ENCODE assay signal across 8 cellular contexts in the genomic region with DNA sequence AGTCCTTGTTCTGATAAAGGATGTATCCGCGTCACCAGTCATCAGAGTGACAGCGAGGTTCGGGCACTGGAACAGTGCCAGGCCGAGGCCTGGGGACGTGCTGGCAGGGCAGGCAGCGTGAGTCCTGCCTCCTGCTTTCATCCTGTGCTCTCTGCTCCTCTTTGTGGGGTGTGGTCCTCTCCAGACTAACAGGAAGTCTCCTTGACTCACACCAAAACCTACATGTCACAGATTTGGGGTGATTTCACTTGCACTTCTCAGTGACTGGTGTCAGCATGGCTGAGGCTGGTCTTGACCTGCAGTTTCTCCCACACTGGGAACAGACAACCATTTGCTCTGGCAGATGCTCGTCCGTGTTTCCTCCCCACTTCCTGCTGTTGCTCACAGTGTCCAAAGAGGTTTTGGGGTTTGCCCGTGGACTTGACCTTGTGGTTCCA. TPM values are rescaled to one million over a fixed set of nuclear protein-coding genes. Genes with fewer than 3 reads are reported as not detected.
DNase-seq lines count a peak whose midpoint lies in the region; ATAC-seq, FAIRE-seq and TF ChIP-seq lines count a peak whose summit lies in the region.

No MANE protein-coding gene starts in this region.

- no peaks in the 10 kb centered on the region for H3K36me3 ChIP-seq in small intestine (ENCODE audit: control insufficient read depth in 2 of 2, insufficient read depth in 2 of 2, low read length in 2 of 2)
- H3K36me3 ChIP-seq in uterus = no peaks in the 10 kb centered on the region

- H3K27me3 ChIP-seq in small intestine (ENCODE audit: control insufficient read depth in 2 of 2, insufficient read depth in 2 of 2, low read length in 2 of 2) (no peaks in the 10 kb centered on the region), uterus (no peaks in the 10 kb centered on the region)

- H3K4me1 ChIP-seq in small intestine (ENCODE audit: control insufficient read depth in 2 of 2, insufficient read depth in 1 of 2, low read depth in 1 of 2, low read length in 1 of 2) (no peaks in the 10 kb centered on the region), uterus (no peaks in the 10 kb centered on the region)

- 58 to 72% (median 59%) methylated on average over 10 of the region's 10 CpGs for WGBS in small intestine, 3 donors

- peak overlapping the region in 1 of 2 donors; percentile 28 for H3K27ac ChIP-seq in small intestine (ENCODE audit: low read depth in 1 of 2, low read length in 1 of 2)
- no peak overlapping the region for H3K27ac ChIP-seq in uterus

- intact Hi-C loops in uterus (cut with DNase I; ENCODE audit: low total_unique reads) = no loop called here

- no peak for TF ChIP-seq POLR2A in uterus (IDR thresholded peaks at IDR 0.05)

- FAIRE-seq in small intestine (lab: Jason Lieb, UNC) = no peak

- ATAC-seq in GM18508 (IDR thresholded peaks at IDR 0.05; ENCODE audit: insufficient read depth, unreplicated experiment) (peak; percentile 80), HG02798 (IDR thresholded peaks at IDR 0.05; ENCODE audit: poor library complexity, unreplicated experiment) (peak; percentile 68)

- H3K4me3 ChIP-seq in small intestine (ENCODE audit: low read depth in 1 of 2, low read length in 2 of 2) = no peak overlapping the region
- H3K4me3 ChIP-seq in uterus = no peak overlapping the region

- H3K9me3 ChIP-seq in small intestine (ENCODE audit: control insufficient read depth, low read depth) (no peaks in the 10 kb centered on the region), uterus (no peaks in the 10 kb centered on the region)

- TF ChIP-seq CTCF in uterus (IDR thresholded peaks at IDR 0.05) = no peak

- DNase-seq in RPMI7951 (ENCODE audit: low read depth) = peak; percentile 21
- peak; percentile 57 for DNase-seq in activated naive CD4-positive, alpha-beta T cell treated with Interleukin-2 at 50 U/mL for 16 hours
- DNase-seq in small intestine = peak; percentile 25
- no peak for DNase-seq in NCI-H510A treated with DMSO at 0.1 percent for 48 hours (lab: John Stamatoyannopoulos, UW)
- no peak for DNase-seq in uterus
- DNase-seq in GDM1 (lab: John Stamatoyannopoulos, UW) = no peak

RNA-seq across cellular contexts. Expression of a gene that starts 8.8 kb away (rescaled TPM):
- total RNA-seq in RPMI7951 (2014; rRNA removed; shearing (Covaris generic)) = 2.1 and 3.1 TPM in 2 replicates
- under 1 TPM in 2 of 3 donors, not detected in 1; 0.81 to 0.94 TPM for polyA plus RNA-seq in small intestine
- total RNA-seq in uterus = 1 to 10 TPM in 2 of 4 donors, under 1 TPM in 2; 0.26 to 2.8 (median 0.86) TPM

RNA-seq across cellular contexts. Expression of a gene that starts 50.7 kb away (rescaled TPM):
- not detected in 2 replicates for total RNA-seq in RPMI7951 (2014; rRNA removed; shearing (Covaris generic))
- not detected for polyA plus RNA-seq in small intestine
- total RNA-seq in uterus = not detected

Comparison
In these comparisons a context has a peak if more than half of its experiments do, and no peak if none do; other contexts are left out.
1. DNase-seq: peak in RPMI7951 (single experiment), activated naive CD4-positive, alpha-beta T cell treated with Interleukin-2 at 50 U/mL for 16 hours (single experiment) and small intestine (single experiment); none in NCI-H510A treated with DMSO at 0.1 percent for 48 hours (single experiment), uterus (0 of 2) and GDM1 (single experiment).